Comparison of ENCODE assay signal across 1 cellular context in genomic region chr1:9728451-9729295, GRCh38.
TF ChIP-seq lines count a peak whose summit lies in the region.

No MANE protein-coding gene starts in this region.

TF ChIP-seq in GM23338, 12 proteins besides CTCF, POLR2A, EP300 and RAD21 (continued from another document):
- TF ChIP-seq ZNF462 (CRISPR knock-in tag; IDR thresholded peaks at IDR 0.05) (no peak), EZH2phosphoT487 (IDR thresholded peaks at IDR 0.05; ENCODE audit: unreplicated experiment) (no peak), EZH2 (IDR thresholded peaks at IDR 0.05; ENCODE audit: low read depth, unreplicated experiment) (no peak), NANOG (IDR thresholded peaks at IDR 0.05; ENCODE audit: borderline replicate concordance) (no peak), POLR2AphosphoS5 (IDR thresholded peaks at IDR 0.05; ENCODE audit: low read depth) (no peak), ZNF331 (CRISPR knock-in tag; IDR thresholded peaks at IDR 0.05; ENCODE audit: low read depth) (no peak), CREB1 (CRISPR knock-in tag; IDR thresholded peaks at IDR 0.05; ENCODE audit: low read depth) (no peak), STAT1 (IDR thresholded peaks at IDR 0.05; ENCODE audit: unreplicated experiment) (no peak)
- TF ChIP-seq, protein P1, sequence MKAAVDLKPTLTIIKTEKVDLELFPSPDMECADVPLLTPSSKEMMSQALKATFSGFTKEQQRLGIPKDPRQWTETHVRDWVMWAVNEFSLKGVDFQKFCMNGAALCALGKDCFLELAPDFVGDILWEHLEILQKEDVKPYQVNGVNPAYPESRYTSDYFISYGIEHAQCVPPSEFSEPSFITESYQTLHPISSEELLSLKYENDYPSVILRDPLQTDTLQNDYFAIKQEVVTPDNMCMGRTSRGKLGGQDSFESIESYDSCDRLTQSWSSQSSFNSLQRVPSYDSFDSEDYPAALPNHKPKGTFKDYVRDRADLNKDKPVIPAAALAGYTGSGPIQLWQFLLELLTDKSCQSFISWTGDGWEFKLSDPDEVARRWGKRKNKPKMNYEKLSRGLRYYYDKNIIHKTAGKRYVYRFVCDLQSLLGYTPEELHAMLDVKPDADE (IDR thresholded peaks at IDR 0.05): no peak
- TF ChIP-seq, protein P2, sequence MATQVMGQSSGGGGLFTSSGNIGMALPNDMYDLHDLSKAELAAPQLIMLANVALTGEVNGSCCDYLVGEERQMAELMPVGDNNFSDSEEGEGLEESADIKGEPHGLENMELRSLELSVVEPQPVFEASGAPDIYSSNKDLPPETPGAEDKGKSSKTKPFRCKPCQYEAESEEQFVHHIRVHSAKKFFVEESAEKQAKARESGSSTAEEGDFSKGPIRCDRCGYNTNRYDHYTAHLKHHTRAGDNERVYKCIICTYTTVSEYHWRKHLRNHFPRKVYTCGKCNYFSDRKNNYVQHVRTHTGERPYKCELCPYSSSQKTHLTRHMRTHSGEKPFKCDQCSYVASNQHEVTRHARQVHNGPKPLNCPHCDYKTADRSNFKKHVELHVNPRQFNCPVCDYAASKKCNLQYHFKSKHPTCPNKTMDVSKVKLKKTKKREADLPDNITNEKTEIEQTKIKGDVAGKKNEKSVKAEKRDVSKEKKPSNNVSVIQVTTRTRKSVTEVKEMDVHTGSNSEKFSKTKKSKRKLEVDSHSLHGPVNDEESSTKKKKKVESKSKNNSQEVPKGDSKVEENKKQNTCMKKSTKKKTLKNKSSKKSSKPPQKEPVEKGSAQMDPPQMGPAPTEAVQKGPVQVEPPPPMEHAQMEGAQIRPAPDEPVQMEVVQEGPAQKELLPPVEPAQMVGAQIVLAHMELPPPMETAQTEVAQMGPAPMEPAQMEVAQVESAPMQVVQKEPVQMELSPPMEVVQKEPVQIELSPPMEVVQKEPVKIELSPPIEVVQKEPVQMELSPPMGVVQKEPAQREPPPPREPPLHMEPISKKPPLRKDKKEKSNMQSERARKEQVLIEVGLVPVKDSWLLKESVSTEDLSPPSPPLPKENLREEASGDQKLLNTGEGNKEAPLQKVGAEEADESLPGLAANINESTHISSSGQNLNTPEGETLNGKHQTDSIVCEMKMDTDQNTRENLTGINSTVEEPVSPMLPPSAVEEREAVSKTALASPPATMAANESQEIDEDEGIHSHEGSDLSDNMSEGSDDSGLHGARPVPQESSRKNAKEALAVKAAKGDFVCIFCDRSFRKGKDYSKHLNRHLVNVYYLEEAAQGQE (IDR thresholded peaks at IDR 0.05; ENCODE audit: unreplicated experiment): no peak
